ENCODE assay signal across 18 cellular contexts in genomic region chr10:43962346-43963191, GRCh38.
DNase-seq lines count a peak whose midpoint lies in the region; ATAC-seq, FAIRE-seq and TF ChIP-seq lines count a peak whose summit lies in the region.
"Had no signal": no experiment of that assay in that cellular context is flagged by ENCODE, and none has a peak within 500 bp of the region (broad histone marks: within the 10 kb centered on the region; RNA-seq: fewer than 3 reads in every experiment).

No MANE protein-coding gene starts in this region.

- H3K27me3 ChIP-seq in fibroblast of lung (ENCODE audit: control insufficient read depth, insufficient read depth, low read length) (peaks cover 12% of the 10 kb centered on the region), pancreas (no peaks in the 10 kb centered on the region)
- H3K27me3 ChIP-seq: foreskin keratinocyte had no signal

- TF ChIP-seq CTCF in fibroblast of lung (conservative IDR thresholded peaks at IDR 0.05 in 1 of 2, IDR thresholded peaks at IDR 0.05 in 1 of 2; ENCODE audit: low read depth in 1 of 2, low read length in 2 of 2) (no peak), pancreas (IDR thresholded peaks at IDR 0.05) (no peak)

- no peak overlapping the region for H3K9ac ChIP-seq in fibroblast of lung (ENCODE audit: insufficient read depth, low read length)
- H3K9ac ChIP-seq: BLaER1 treated with 17β-estradiol and CSF1 and Interleukin-3, amounts not matched to agents 10 nM and 100 nM had no signal

- H3K4me3 ChIP-seq in fibroblast of lung (replicated peaks in 1 of 4; ENCODE audit: control extremely low read depth in 1 of 4, insufficient read depth in 1 of 4, low read depth in 3 of 4, low read length in 4 of 4) (no peak overlapping the region), pancreas (no peak overlapping the region)
- H3K4me3 ChIP-seq: BLaER1 treated with 17β-estradiol and CSF1 and Interleukin-3, amounts not matched to agents 10 nM and 100 nM had no signal

- H3K36me3 Mint-ChIP-seq in activated CD8-positive, alpha-beta memory T cell treated with anti-CD3 and anti-CD28 coated beads, Interleukin-2, amount 10 ng/mL, durations not matched to agents 7 days and 5 days, result no peaks in the 10 kb centered on the region

- CTCF ChIA-PET in activated CD8-positive, alpha-beta memory T cell treated with anti-CD3 and anti-CD28 coated beads, Interleukin-2, amount 10 ng/mL, durations not matched to agents 7 days and 5 days (lab: Charles Lee), result no interaction called here

- H3K4me3 Mint-ChIP-seq in activated CD8-positive, alpha-beta memory T cell treated with anti-CD3 and anti-CD28 coated beads, Interleukin-2, amount 10 ng/mL, durations not matched to agents 7 days and 5 days, result no peak overlapping the region
- H3K4me3 Mint-ChIP-seq: activated B cell treated with CpG ODN at 0.5 μM for 24 hours; activated naive CD8-positive, alpha-beta T cell treated with anti-CD3 and anti-CD28 coated beads, Interleukin-2, amount 50 U/mL, for 24 hours; activated T-cell treated with anti-CD3 and anti-CD28 coated beads, Interleukin-2, amount 50 U/mL, for 24 hours; HFFc6 had no signal

- H3K4me1 Mint-ChIP-seq in activated CD8-positive, alpha-beta memory T cell treated with anti-CD3 and anti-CD28 coated beads, Interleukin-2, amount 10 ng/mL, durations not matched to agents 7 days and 5 days, result peaks cover 7% of the 10 kb centered on the region

- no peaks in the 10 kb centered on the region for H3K79me2 ChIP-seq in fibroblast of lung (ENCODE audit: control insufficient read depth, insufficient read depth, low read length)

- H3K27ac Mint-ChIP-seq in activated CD8-positive, alpha-beta memory T cell treated with anti-CD3 and anti-CD28 coated beads, Interleukin-2, amount 10 ng/mL, durations not matched to agents 7 days and 5 days, result no peak overlapping the region
- H3K27ac Mint-ChIP-seq: activated B cell treated with CpG ODN at 0.5 μM for 24 hours; activated naive CD8-positive, alpha-beta T cell treated with anti-CD3 and anti-CD28 coated beads, Interleukin-2, amount 50 U/mL, for 24 hours; activated T-cell treated with anti-CD3 and anti-CD28 coated beads, Interleukin-2, amount 50 U/mL, for 24 hours; HFFc6 had no signal

- H3K4me2 ChIP-seq in fibroblast of lung (ENCODE audit: extremely low read depth, insufficient read depth, low read length), result no peak overlapping the region

- H4K20me1 ChIP-seq in fibroblast of lung (ENCODE audit: control insufficient read depth, extremely low read depth, insufficient read depth, low read length), result no peaks in the 10 kb centered on the region

- no peak overlapping the region for H2AFZ ChIP-seq in fibroblast of lung (ENCODE audit: low read length)

- DNase-seq in AG20443 (ENCODE audit: low spot score), result peak; percentile 47
- DNase-seq in activated CD8-positive, alpha-beta memory T cell treated with anti-CD3 and anti-CD28 coated beads, Interleukin-2, amount 10 ng/mL, durations not matched to agents 7 days and 5 days, result peak; percentile 26
- DNase-seq in fibroblast of lung (ENCODE audit: low read depth in 2 of 2), result peak; percentile 83 to 89
- peak in 3 of 6 donors; percentile 11 to 45 (median 11) for DNase-seq in pancreas
- no peak for DNase-seq in effector CD4-positive, alpha-beta T cell
- DNase-seq in NCI-H1417 (lab: John Stamatoyannopoulos, UW), result no peak
- no peak for DNase-seq in NCI-H2171 (lab: John Stamatoyannopoulos, UW)
- DNase-seq: activated B cell treated with CpG ODN at 0.5 μM for 24 hours; activated naive CD8-positive, alpha-beta T cell treated with anti-CD3 and anti-CD28 coated beads, Interleukin-2, amount 50 U/mL, for 24 hours; activated T-cell treated with anti-CD3 and anti-CD28 coated beads, Interleukin-2, amount 50 U/mL, for 24 hours; dermis blood vessel endothelial cell; foreskin keratinocyte; HFFc6; NCI-H187 treated with DMSO at 0.1 percent for 48 hours; NCI-H69; RPMI8226 had no signal

- H3K9me3 ChIP-seq in fibroblast of lung (ENCODE audit: control insufficient read depth, insufficient read depth, low read depth, low read length) (no peaks in the 10 kb centered on the region), pancreas (no peaks in the 10 kb centered on the region)
- H3K9me3 ChIP-seq: BLaER1 treated with 17β-estradiol and CSF1 and Interleukin-3, amounts not matched to agents 10 nM and 100 nM had no signal

- no peaks in the 10 kb centered on the region for H3K9me3 Mint-ChIP-seq in activated CD8-positive, alpha-beta memory T cell treated with anti-CD3 and anti-CD28 coated beads, Interleukin-2, amount 10 ng/mL, durations not matched to agents 7 days and 5 days (ENCODE audit: low read depth)
- H3K9me3 Mint-ChIP-seq: activated B cell treated with CpG ODN at 0.5 μM for 24 hours; activated naive CD8-positive, alpha-beta T cell treated with anti-CD3 and anti-CD28 coated beads, Interleukin-2, amount 50 U/mL, for 24 hours; activated T-cell treated with anti-CD3 and anti-CD28 coated beads, Interleukin-2, amount 50 U/mL, for 24 hours; HFFc6 had no signal

- H3K27me3 Mint-ChIP-seq in activated CD8-positive, alpha-beta memory T cell treated with anti-CD3 and anti-CD28 coated beads, Interleukin-2, amount 10 ng/mL, durations not matched to agents 7 days and 5 days, result peaks cover 24% of the 10 kb centered on the region

- H3K36me3 ChIP-seq in fibroblast of lung (ENCODE audit: control insufficient read depth, insufficient read depth, low read length) (no peaks in the 10 kb centered on the region), pancreas (no peaks in the 10 kb centered on the region)
- H3K36me3 ChIP-seq: BLaER1 treated with 17β-estradiol and CSF1 and Interleukin-3, amounts not matched to agents 10 nM and 100 nM had no signal

- ATAC-seq in activated CD8-positive, alpha-beta memory T cell treated with anti-CD3 and anti-CD28 coated beads, Interleukin-2, amount 10 ng/mL, durations not matched to agents 7 days and 5 days, result no peak
- peak in 3 of 4 donors; percentile 25 to 32 (median 25) for ATAC-seq in pancreas
- ATAC-seq in GM19452 (IDR thresholded peaks at IDR 0.05; ENCODE audit: unreplicated experiment), result no peak
- ATAC-seq: activated naive CD8-positive, alpha-beta T cell treated with anti-CD3 and anti-CD28 coated beads, Interleukin-2, amount 50 U/mL, for 24 hours; foreskin keratinocyte had no signal

- intact Hi-C loops in pancreas (cut with DNase I), result no loop called here

- no peak for FAIRE-seq in pancreas (lab: Jason Lieb, UNC)

- no peak overlapping the region for H3K27ac ChIP-seq in fibroblast of lung (ENCODE audit: insufficient read depth, low read length)
- H3K27ac ChIP-seq in pancreas, result peak overlapping the region in 1 of 4 donors; percentile 24
- H3K27ac ChIP-seq: BLaER1 treated with 17β-estradiol and CSF1 and Interleukin-3, amounts not matched to agents 10 nM and 100 nM; foreskin keratinocyte had no signal

- WGBS in pancreas, 2 donors, result 79 to 82% methylated on average over 11 of the region's 11 CpGs

- H3K4me1 ChIP-seq in fibroblast of lung (ENCODE audit: control insufficient read depth, extremely low read depth, insufficient read depth, low read length) (peaks cover 5% of the 10 kb centered on the region), pancreas (peaks cover 6 to 10% (median 8%) of the 10 kb centered on the region in 3 donors)
- H3K4me1 ChIP-seq: foreskin keratinocyte had no signal

Comparison
In these comparisons a context has a peak if more than half of its experiments do, and no peak if none do; other contexts are left out.
1. DNase-seq: peak in AG20443 (single experiment), activated CD8-positive, alpha-beta memory T cell treated with anti-CD3 and anti-CD28 coated beads, Interleukin-2, amount 10 ng/mL, durations not matched to agents 7 days and 5 days (single experiment) and fibroblast of lung (2 of 2); none in effector CD4-positive, alpha-beta T cell (single experiment), NCI-H1417 (0 of 3) and NCI-H2171 (single experiment).
2. ATAC-seq: peak in pancreas (3 of 4); none in activated CD8-positive, alpha-beta memory T cell treated with anti-CD3 and anti-CD28 coated beads, Interleukin-2, amount 10 ng/mL, durations not matched to agents 7 days and 5 days (single experiment) and GM19452 (single experiment).